In genomic region chrX:41482153-41482850, GRCh38 we compare ENCODE assay signal across 31 cellular contexts. TPM values are rescaled to one million over a fixed set of nuclear protein-coding genes. Genes with fewer than 3 reads are reported as not detected.
A peak's percentile ranks its signal among the peaks of the same experiment; 100 is the strongest.
DNase-seq lines count a peak whose midpoint lies in the region; ATAC-seq, FAIRE-seq and TF ChIP-seq lines count a peak whose summit lies in the region.
"Had no signal": no experiment of that assay in that cellular context is flagged by ENCODE, and none has a peak within 500 bp of the region (broad histone marks: within the 10 kb centered on the region; RNA-seq: fewer than 3 reads in every experiment).

No MANE protein-coding gene starts in this region.

- WGBS in IMR-90 (ENCODE audit: extremely low coverage in 2 of 2, insufficient read length in 1 of 2), 2 experiments = no CpG with 5 or more reads among the region's 5 CpGs
- 96% methylated on average over 4 of the region's 5 CpGs; no CpG with 5 or more reads in 1 of the 2 experiments for WGBS in H1 (ENCODE audit: extremely low coverage in 1 of 2, insufficient coverage in 1 of 2, insufficient read length in 1 of 2, insufficient replicate concordance in 2 of 2, low coverage in 1 of 2, low lambda C conversion rate in 2 of 2, missing lambda C conversion rate in 1 of 2), 2 experiments
- 0% methylated on average over 5 of the region's 5 CpGs for WGBS in HepG2 (ENCODE audit: low lambda C conversion rate)

- BruUV-seq in IMR-90 (replicated peaks; lab: Mats Ljungman, UMichigan) (no TSS peak), HepG2 (replicated peaks; lab: Mats Ljungman, UMichigan) (no TSS peak)

- H3K14ac ChIP-seq in IMR-90 (replicated peaks; ENCODE audit: low read depth, low read length) (no peak overlapping the region), H1 (ENCODE audit: insufficient read length) (peak overlapping the region; percentile 42)

- H3K18ac ChIP-seq in IMR-90 (ENCODE audit: low read depth, low read length) = no peak overlapping the region
- no peak overlapping the region; the same call in 1 of the 2 replicates for H3K18ac ChIP-seq in H1 (ENCODE audit: extremely low read depth, low read length)

- no peaks in the 10 kb centered on the region for H3K23me2 ChIP-seq in H1 (ENCODE audit: low read depth, low read length)

- no peak for ATAC-seq in IMR-90 (ENCODE audit: low read depth)
- peak; percentile 52 for ATAC-seq in HepG2
- ATAC-seq in GM21786 (IDR thresholded peaks at IDR 0.05; ENCODE audit: unreplicated experiment) = no peak

- no peak overlapping the region for H3K4me3 ChIP-seq in IMR-90 (ENCODE audit: insufficient read depth, low read depth, low read length)
- H3K4me3 ChIP-seq in H1 (ENCODE audit: extremely low read depth in 1 of 4, insufficient read depth in 2 of 4, low read depth in 3 of 4, low read length in 4 of 4) = no peak overlapping the region
- H3K4me3 ChIP-seq in HepG2 (replicated peaks in 1 of 3; ENCODE audit: insufficient read depth in 1 of 3, low read depth in 2 of 3, low read length in 3 of 3) = 0 out of 6 replicates have a peak overlapping the region, but pooled peaks of 1 of the 3 experiments have one; percentile 23
- H3K4me3 ChIP-seq: GM23338, K562, left lung, right lobe of liver, SJSA1, tibial nerve had no signal

- no peak overlapping the region for H4K91ac ChIP-seq in IMR-90 (ENCODE audit: insufficient read depth, low read depth, low read length)
- peak overlapping the region; percentile 65 for H4K91ac ChIP-seq in H1 (replicated peaks; ENCODE audit: insufficient read length, low read length)

- H4K20me1 ChIP-seq in IMR-90 (ENCODE audit: insufficient read depth, low read length) (no peaks in the 10 kb centered on the region), H1 (replicated peaks in 1 of 2; ENCODE audit: control insufficient read depth in 1 of 2, insufficient read depth in 2 of 2, low read length in 2 of 2) (no peaks in the 10 kb centered on the region), HepG2 (ENCODE audit: insufficient read depth, low read length) (no peaks in the 10 kb centered on the region)

- DNase-seq in IMR-90 (peak; percentile 7), H1 (ENCODE audit: low read depth in 1 of 2, low spot score in 2 of 2) (no peak), HepG2 (ENCODE audit: low spot score) (peak; percentile 35), MV-4-11 (lab: John Stamatoyannopoulos, UW) (no peak), DMS 273 treated with DMSO at 0.1 percent for 48 hours (lab: John Stamatoyannopoulos, UW) (no peak), DMS153 (lab: John Stamatoyannopoulos, UW) (no peak)
- DNase-seq: activated CD4-positive, alpha-beta T cell treated with anti-CD3 and anti-CD28 coated beads, Interleukin-2, amount 50 U/mL, for 48 hours; activated naive CD4-positive, alpha-beta T cell treated with anti-CD3 and anti-CD28 coated beads for 36 hours; amygdala; C1 segment of cervical spinal cord; DMS79; GF-D8; left lung; NCI-H1105; NCI-H187; right lobe of liver; stimulated activated CD4-positive, alpha-beta T cell treated with anti-CD3 and anti-CD28 coated beads, Interleukin-12 subunit alpha, Interleukin-12 subunit beta, amount 100 ng/mL, for 4 hours; stimulated activated CD4-positive, alpha-beta T cell treated with anti-CD3 and anti-CD28 coated beads, Interleukin-4, amount 100 ng/mL, for 24 hours; T-helper 1 cell had no signal

- no peak overlapping the region for H2AK9ac ChIP-seq in IMR-90 (replicated peaks; ENCODE audit: low read depth, low read length, poor library complexity)

- CTCF ChIA-PET in IMR-90 (lab: Yijun Ruan, JAX) (no interaction called here), H1 (lab: Charles Lee; ENCODE audit: partially characterized antibody) (interaction anchor here (0.6 to 0.9 kb wide), 2 partner anchors 10 to 278 kb away, joined by 3 to 6 read pairs; no protein-coding TSS in a partner anchor), HepG2 (lab: Yijun Ruan, JAX; ENCODE audit: low intra/inter-chr PET ratio, low total read pairs) (no interaction called here)

- H3K9me3 ChIP-seq in IMR-90 (ENCODE audit: control insufficient read depth, insufficient read depth, low read length) (no peaks in the 10 kb centered on the region; the same call in 1 of the 2 replicates), H1 (ENCODE audit: insufficient read depth in 2 of 2, low read depth in 1 of 2, low read length in 1 of 2) (no peaks in the 10 kb centered on the region), HepG2 (ENCODE audit: low read length) (no peaks in the 10 kb centered on the region)
- H3K9me3 ChIP-seq: left lung, right lobe of liver, SJSA1, tibial nerve had no signal

- in situ Hi-C loops in IMR-90 (cut with MboI; ENCODE audit: low sequenced_read_pairs) (no loop called here), HepG2 (cut with HindIII; ENCODE audit: extremely low pct_ligation_motif_present, low pct_unique_long_range_greater_than_20kb) (no loop called here)

- H3K4ac ChIP-seq in IMR-90 (ENCODE audit: low read depth, low read length) (no peak overlapping the region), H1 (replicated peaks; ENCODE audit: insufficient read length, low read depth, low read length) (no peak overlapping the region)

- H4K5ac ChIP-seq in IMR-90 (ENCODE audit: low read depth, low read length) (no peak overlapping the region), H1 (ENCODE audit: insufficient read length, low read depth, low read length) (no peak overlapping the region)

- H3K9ac ChIP-seq in IMR-90 (ENCODE audit: low read depth, low read length) = no peak overlapping the region
- no peak overlapping the region for H3K9ac ChIP-seq in H1 (replicated peaks in 1 of 4; ENCODE audit: extremely low read depth in 1 of 4, low read depth in 3 of 4, low read length in 3 of 4)
- H3K9ac ChIP-seq in HepG2 (ENCODE audit: insufficient read depth, low read depth, low read length) = no peak overlapping the region

- FAIRE-seq in H1 (lab: Jason Lieb, UNC) (no peak), HepG2 (lab: Jason Lieb, UNC) (peak; percentile 88)
- FAIRE-seq: endothelial cell of umbilical vein, K562 had no signal

- H2BK20ac ChIP-seq in IMR-90 (ENCODE audit: low read depth, low read length) = no peak overlapping the region
- H2BK20ac ChIP-seq in H1 (ENCODE audit: low read length) = no peak overlapping the region

- dilution Hi-C loops in IMR-90 (cut with HindIII; ENCODE audit: low sequenced_read_pairs, unreplicated experiment) = no loop called here

- H3K23ac ChIP-seq in IMR-90 (ENCODE audit: low read depth, low read length) = no peak overlapping the region
- no peak overlapping the region for H3K23ac ChIP-seq in H1 (ENCODE audit: insufficient read length)

- H3K4me1 ChIP-seq in IMR-90 (ENCODE audit: control insufficient read depth, insufficient read depth, low read length) = no peaks in the 10 kb centered on the region
- peaks cover 0 to 9% (median 1%) of the 10 kb centered on the region in 4 experiments; a peak in 3 of 7 replicates for H3K4me1 ChIP-seq in H1 (replicated peaks in 1 of 4; ENCODE audit: control insufficient read depth in 3 of 4, insufficient read depth in 4 of 4, low read length in 3 of 4)
- peaks cover 37% of the 10 kb centered on the region for H3K4me1 ChIP-seq in HepG2 (ENCODE audit: insufficient read depth, low read length)
- H3K4me1 ChIP-seq: left lung, right lobe of liver, SJSA1, tibial nerve had no signal

- POLR2A ChIA-PET in IMR-90 (lab: Charles Lee; ENCODE audit: unreplicated experiment) (no interaction called here), H1 (lab: Charles Lee; ENCODE audit: partially characterized antibody) (interaction anchor here (1.5 kb wide), 1 partner anchor 25 kb away, joined by 3 read pairs; no protein-coding TSS in a partner anchor), HepG2 (lab: Yijun Ruan, JAX) (interaction anchor here (1.4 kb wide), 1 partner anchor 206 kb away, joined by 4 read pairs; no protein-coding TSS in a partner anchor)

- no peaks in the 10 kb centered on the region for H3K36me3 ChIP-seq in IMR-90 (ENCODE audit: control insufficient read depth, insufficient read depth, low read length)
- no peaks in the 10 kb centered on the region for H3K36me3 ChIP-seq in H1 (ENCODE audit: control insufficient read depth in 2 of 4, insufficient read depth in 4 of 4, low read length in 3 of 4)
- no peaks in the 10 kb centered on the region for H3K36me3 ChIP-seq in HepG2 (replicated peaks in 1 of 2; ENCODE audit: control insufficient read depth in 1 of 2, insufficient read depth in 2 of 2, low read length in 2 of 2)
- H3K36me3 ChIP-seq: left lung, right lobe of liver, SJSA1, tibial nerve had no signal

- H3K4me2 ChIP-seq in IMR-90 (ENCODE audit: low read depth, low read length) = no peak overlapping the region
- H3K4me2 ChIP-seq in H1 (ENCODE audit: insufficient read depth in 1 of 2, low read depth in 2 of 2, low read length in 2 of 2) = no peak overlapping the region
- H3K4me2 ChIP-seq in HepG2 (ENCODE audit: low read depth, low read length) = peak overlapping the region; percentile 53
- H3K4me2 ChIP-seq: GM23338 had no signal

- no peak overlapping the region for H2BK12ac ChIP-seq in H1 (ENCODE audit: low read depth, low read length)

- no peak for TF ChIP-seq CTCF in IMR-90 (conservative IDR thresholded peaks at IDR 0.05; ENCODE audit: low read depth, low read length)
- no peak for TF ChIP-seq CTCF in H1 (IDR thresholded peaks at IDR 0.05; ENCODE audit: control extremely low read depth in 1 of 3, insufficient read depth in 1 of 3, low read depth in 1 of 3, low read length in 3 of 3)
- TF ChIP-seq CTCF in HepG2 (CRISPR knock-in tag; IDR thresholded peaks at IDR 0.05) = no peak

- H2AFZ ChIP-seq in IMR-90 (replicated peaks; ENCODE audit: low read length, poor library complexity) (no peak overlapping the region), H1 (ENCODE audit: low read length) (no peak overlapping the region), HepG2 (ENCODE audit: low read length) (no peak overlapping the region)
- H2AFZ ChIP-seq: GM23338 had no signal

- H2AK5ac ChIP-seq in IMR-90 (ENCODE audit: low read depth, low read length) (no peak overlapping the region), H1 (ENCODE audit: low read depth, low read length) (no peak overlapping the region)

- H2BK120ac ChIP-seq in IMR-90 (ENCODE audit: low read depth, low read length) (no peak overlapping the region), H1 (replicated peaks; ENCODE audit: low read depth, low read length) (peak overlapping the region; percentile 43)

- no peak overlapping the region for H3K27ac ChIP-seq in IMR-90 (ENCODE audit: insufficient read depth, low read length)
- H3K27ac ChIP-seq in H1 (ENCODE audit: low read depth, low read length) = no peak overlapping the region
- H3K27ac ChIP-seq in HepG2 (ENCODE audit: extremely low read length, insufficient read depth, low read length) = no peak overlapping the region
- H3K27ac ChIP-seq: left lung, right lobe of liver, SJSA1, tibial nerve had no signal

- no peak overlapping the region for H2BK5ac ChIP-seq in IMR-90 (ENCODE audit: low read depth, low read length, poor library complexity, severe bottlenecking)
- no peak overlapping the region for H2BK5ac ChIP-seq in H1 (ENCODE audit: low read depth, low read length)

- intact Hi-C loops in IMR-90 (cut with micrococcal nuclease) (no loop called here), HepG2 (cut with micrococcal nuclease; ENCODE audit: unreplicated experiment) (loop anchor here (5.0 kb wide), 1 partner anchor 40 kb away; no protein-coding TSS in a partner anchor)

- no peak overlapping the region for H4K8ac ChIP-seq in IMR-90 (ENCODE audit: low read depth in 2 of 2, low read length in 2 of 2)
- no peak overlapping the region for H4K8ac ChIP-seq in H1 (ENCODE audit: extremely low read depth, insufficient read depth, low read length)

- TF ChIP-seq EP300 in H1 (IDR thresholded peaks at IDR 0.05; ENCODE audit: borderline replicate concordance in 1 of 2, low read depth in 2 of 2, low read length in 2 of 2) = no peak
- TF ChIP-seq EP300 in HepG2 (IDR thresholded peaks at IDR 0.05; ENCODE audit: low read depth in 2 of 2, low read length in 2 of 2) = 0 out of 4 replicates have a peak, but pooled peaks of 1 of the 2 experiments have one; percentile 16
- no peak for TF ChIP-seq EP300 in HepG2 (CRISPR knock-in tag; IDR thresholded peaks at IDR 0.05; ENCODE audit: borderline replicate concordance)

- TF ChIP-seq RAD21 in IMR-90 (IDR thresholded peaks at IDR 0.05; ENCODE audit: low read length) (no peak), H1 (IDR thresholded peaks at IDR 0.05 in 1 of 2, conservative IDR thresholded peaks at IDR 0.05 in 1 of 2; ENCODE audit: low read depth in 2 of 2, low read length in 2 of 2) (no peak), HepG2 (CRISPR knock-in tag; IDR thresholded peaks at IDR 0.05) (no peak)

- H3K27me3 ChIP-seq in IMR-90 (ENCODE audit: control insufficient read depth, insufficient read depth, low read length) (peaks cover 2% of the 10 kb centered on the region), H1 (replicated peaks in 1 of 4; ENCODE audit: control insufficient read depth in 3 of 4, extremely low read depth in 1 of 4, insufficient read depth in 3 of 4, low read length in 3 of 4) (no peaks in the 10 kb centered on the region), HepG2 (ENCODE audit: control insufficient read depth in 1 of 2, insufficient read depth in 2 of 2, low read length in 2 of 2) (no peaks in the 10 kb centered on the region)
- H3K27me3 ChIP-seq: left lung, right lobe of liver, SJSA1 had no signal

- no peaks in the 10 kb centered on the region for H3K79me1 ChIP-seq in IMR-90 (ENCODE audit: low read depth in 1 of 2, low read length in 2 of 2)
- H3K79me1 ChIP-seq in H1 (ENCODE audit: low read depth, low read length) = no peaks in the 10 kb centered on the region

- TF ChIP-seq POLR2A in IMR-90 (IDR thresholded peaks at IDR 0.05; ENCODE audit: low read depth, low read length) = no peak
- no peak for TF ChIP-seq POLR2A in H1 (IDR thresholded peaks at IDR 0.05; ENCODE audit: control extremely low read depth in 1 of 2, low read depth in 2 of 2, low read length in 2 of 2)
- no peak for TF ChIP-seq POLR2A in HepG2 (IDR thresholded peaks at IDR 0.05; ENCODE audit: insufficient read depth in 1 of 2, low read depth in 2 of 2, low read length in 2 of 2)

- H2BK15ac ChIP-seq in IMR-90 (ENCODE audit: low read depth, low read length) = no peak overlapping the region
- no peak overlapping the region for H2BK15ac ChIP-seq in H1 (ENCODE audit: low read length)

- H3K9me1 ChIP-seq in IMR-90 (ENCODE audit: insufficient read depth, low read length) = no peaks in the 10 kb centered on the region

- H3K56ac ChIP-seq in IMR-90 (ENCODE audit: extremely low read depth, insufficient read depth, low read length) (no peak overlapping the region), H1 (replicated peaks; ENCODE audit: insufficient read length, low read depth, low read length) (no peak overlapping the region)

- no peaks in the 10 kb centered on the region for H3K79me2 ChIP-seq in H1 (ENCODE audit: control insufficient read depth in 1 of 2, insufficient read depth in 2 of 2, low read length in 2 of 2)
- H3K79me2 ChIP-seq in HepG2 (ENCODE audit: insufficient read depth, low read length) = no peaks in the 10 kb centered on the region

RNA-seq across cellular contexts. Expression of gene NYX, which starts 35.2 kb away (rescaled TPM):
- total RNA-seq in IMR-90 (2012; rRNA removed) (not detected in 2 replicates), HepG2 (2016; rRNA removed; fragmentation: Illumina TruSeq; extraction: Trizol) (not detected in 2 replicates)
- polyA plus RNA-seq in IMR-90 (2012; rRNA removed) (not detected in 2 replicates), H1 (2011; rRNA removed) (0.05 TPM in 1 of 2 replicates, not detected in the other), HepG2 (2011; rRNA removed) (not detected in 2 replicates)
- polyA plus RNA-seq in IMR-90 (2012; cell fraction: cytosol; rRNA removed) = not detected in 2 replicates
- not detected in 2 replicates for polyA plus RNA-seq in IMR-90 (2012; cell fraction: nucleus; rRNA removed; ENCODE audit: low replicate concordance)
- not detected in 2 replicates for total RNA-seq in H1 (2021; fragmentation: NEBNext Ultra II Directional; extraction: Animal tissue kit (Norgen Biotek cat#: 25700))
- 0.06 TPM for polyA plus RNA-seq in H1 (2011; cell fraction: cytosol; rRNA removed)
- polyA plus RNA-seq in H1 (2011; cell fraction: nucleus; rRNA removed) = 0.07 TPM
- polyA plus RNA-seq in H1 (2012, experiment 1 of 2) = 0.09 to 0.79 TPM (median 0.30 TPM) in 4 replicates
- polyA plus RNA-seq in H1 (2012, experiment 2 of 2) = 0.10 TPM
- polyA plus RNA-seq in H1 (2013, experiment 1 of 2) = 0.08 TPM
- 0.04 TPM for polyA plus RNA-seq in H1 (2013, experiment 2 of 2)
- not detected in 2 replicates for polyA minus RNA-seq in H1 (2011; rRNA and poly(A)+ RNA removed)
- polyA minus RNA-seq in H1 (2011; cell fraction: cytosol; rRNA and poly(A)+ RNA removed) = not detected
- not detected for polyA minus RNA-seq in H1 (2011; cell fraction: nucleus; rRNA and poly(A)+ RNA removed)
- not detected in 2 replicates for total RNA-seq in HepG2 (2016; cell fraction: cytosol; rRNA removed; fragmentation: Illumina TruSeq; extraction: Trizol; ENCODE audit: low read depth)
- not detected in 2 replicates for total RNA-seq in HepG2 (2016; cell fraction: insoluble cytoplasmic fraction; rRNA removed; fragmentation: Illumina TruSeq; extraction: Trizol)
- not detected in 2 replicates for total RNA-seq in HepG2 (2016; cell fraction: membrane; rRNA removed; fragmentation: Illumina TruSeq; extraction: Trizol)
- not detected in 2 replicates for total RNA-seq in HepG2 (2016; cell fraction: nucleus; rRNA removed; fragmentation: Illumina TruSeq; extraction: Trizol)
- polyA plus RNA-seq in HepG2 (2011; cell fraction: cytosol; rRNA removed) = not detected in 2 replicates
- polyA plus RNA-seq in HepG2 (2011; cell fraction: nucleus; rRNA removed) = not detected in 2 replicates
- polyA plus RNA-seq in HepG2 (2012) = not detected in 2 replicates
- polyA plus RNA-seq in HepG2 (2016; cell fraction: cytosol; fragmentation: Illumina TruSeq; extraction: Trizol; ENCODE audit: low read depth) = not detected in 2 replicates
- not detected in 2 replicates for polyA plus RNA-seq in HepG2 (2016; cell fraction: insoluble cytoplasmic fraction; fragmentation: Illumina TruSeq; extraction: Trizol; ENCODE audit: low read depth)
- polyA plus RNA-seq in HepG2 (2016; cell fraction: membrane; fragmentation: Illumina TruSeq; extraction: Trizol; ENCODE audit: low read depth) = not detected in 2 replicates
- polyA plus RNA-seq in HepG2 (2016; cell fraction: nucleus; fragmentation: Illumina TruSeq; extraction: Trizol; ENCODE audit: insufficient read depth, low read depth) = not detected in 2 replicates
- 0.10 TPM in 1 of 2 replicates, not detected in the other for polyA minus RNA-seq in HepG2 (2011; rRNA and poly(A)+ RNA removed; ENCODE audit: low replicate concordance)
- polyA minus RNA-seq in HepG2 (2011; cell fraction: cytosol; rRNA and poly(A)+ RNA removed) = not detected in 2 replicates
- polyA minus RNA-seq in HepG2 (2011; cell fraction: nucleus; rRNA and poly(A)+ RNA removed) = not detected in 2 replicates
- total RNA-seq: activated naive CD4-positive, alpha-beta T cell treated with anti-CD3 and anti-CD28 coated beads for 36 hours; endothelial cell of umbilical vein; fibroblast of lung; glomerular endothelial cell; HT-29; K562; left lung; NCI-H460; posterior vena cava; right lobe of liver; RPMI7951; SJSA1; tibial nerve had no signal
- polyA plus RNA-seq: endothelial cell of umbilical vein, fibroblast of lung, K562 had no signal

Comparison
In these comparisons a context has a peak if more than half of its experiments do, and no peak if none do; other contexts are left out.
1. DNase-seq: peak in IMR-90 (single experiment) and HepG2 (single experiment); none in H1 (0 of 2), MV-4-11 (single experiment), DMS 273 treated with DMSO at 0.1 percent for 48 hours (single experiment) and DMS153 (single experiment).